14 cellular contexts compared by ENCODE assay signal in the genomic region with DNA sequence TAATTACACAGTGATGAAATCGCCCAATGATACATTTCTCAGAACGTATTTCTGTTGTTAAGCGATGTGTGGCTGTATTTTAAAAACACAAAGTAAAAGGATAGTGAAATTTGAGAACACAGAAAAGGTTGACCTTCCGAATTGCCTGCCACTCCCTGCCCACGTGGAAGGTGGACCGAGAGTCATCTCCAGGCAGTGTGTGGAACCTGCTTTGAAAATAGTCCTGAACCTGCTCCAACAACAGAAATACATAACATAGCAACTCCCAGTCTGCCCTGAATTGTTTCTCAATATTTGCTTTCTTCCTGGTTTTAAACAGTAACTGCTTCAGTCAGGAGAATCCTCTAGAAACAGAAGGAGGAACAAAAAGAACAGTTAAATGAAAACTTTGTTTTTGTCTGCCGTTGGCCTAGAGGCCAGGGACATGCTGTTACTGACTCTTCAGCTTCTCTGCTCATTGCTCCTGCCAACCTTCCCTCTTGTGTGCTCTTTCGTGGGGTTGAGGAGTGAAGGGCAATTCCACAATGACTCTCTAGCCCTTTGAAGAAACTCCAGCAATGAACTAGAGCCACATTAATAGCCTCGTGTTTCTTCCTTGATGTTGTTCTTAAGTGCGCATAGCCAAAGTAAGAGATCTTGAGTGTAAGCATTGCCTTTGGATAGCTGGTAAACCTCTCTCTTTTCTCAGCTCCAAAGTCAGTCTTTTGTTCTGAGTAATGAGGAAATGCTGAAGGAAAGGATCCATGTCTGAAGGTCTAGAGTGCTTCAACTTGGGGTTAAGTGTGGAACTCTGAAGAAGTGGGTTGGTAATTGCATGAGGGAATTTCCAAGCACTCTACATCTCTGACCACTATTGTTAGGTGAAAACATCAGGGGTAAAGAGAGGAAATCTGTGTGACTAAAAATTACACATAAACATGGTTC.
"Had no signal": no experiment of that assay in that cellular context is flagged by ENCODE, and none has a peak within 500 bp of the region (broad histone marks: within the 10 kb centered on the region; RNA-seq: fewer than 3 reads in every experiment).

No MANE protein-coding gene starts in this region.

- ATAC-seq: activated T-helper 17 cell treated with anti-CD3 and anti-CD28 coated beads, Interleukin-2, amount 50 U/mL, for 72 hours; effector memory CD8-positive, alpha-beta T cell; gastrocnemius medialis; naive thymus-derived CD8-positive, alpha-beta T cell had no signal

- H3K4me1 ChIP-seq: sigmoid colon had no signal

- H3K4me3 ChIP-seq: coronary artery, gastrocnemius medialis, sigmoid colon had no signal

- DNase-seq: activated B cell treated with CpG ODN at 0.5 μM for 24 hours; activated CD4-positive, alpha-beta T cell treated with anti-CD3 and anti-CD28 coated beads, Interleukin-2, amount 50 U/mL, for 1 hour; activated naive CD4-positive, alpha-beta T cell treated with anti-CD3 and anti-CD28 coated beads, Interleukin-2, amount 10 ng/mL, durations not matched to agents 7 days and 5 days; activated T-cell treated with anti-CD3 and anti-CD28 coated beads for 4 hours; effector memory CD8-positive, alpha-beta T cell; gastrocnemius medialis; naive thymus-derived CD8-positive, alpha-beta T cell; nucleus accumbens; sigmoid colon; stimulated activated CD4-positive, alpha-beta T cell treated with anti-CD3 and anti-CD28 coated beads, Interleukin-12 subunit alpha, Interleukin-12 subunit beta, amount 100 ng/mL, for 4 hours; stimulated activated naive CD4-positive, alpha-beta T cell had no signal

- H3K36me3 ChIP-seq: gastrocnemius medialis, sigmoid colon had no signal

- H3K27me3 ChIP-seq: sigmoid colon had no signal

- H3K9me3 ChIP-seq: gastrocnemius medialis, sigmoid colon had no signal

- H3K27ac ChIP-seq: epithelial cell of prostate, gastrocnemius medialis, sigmoid colon had no signal
